In the genomic region with DNA sequence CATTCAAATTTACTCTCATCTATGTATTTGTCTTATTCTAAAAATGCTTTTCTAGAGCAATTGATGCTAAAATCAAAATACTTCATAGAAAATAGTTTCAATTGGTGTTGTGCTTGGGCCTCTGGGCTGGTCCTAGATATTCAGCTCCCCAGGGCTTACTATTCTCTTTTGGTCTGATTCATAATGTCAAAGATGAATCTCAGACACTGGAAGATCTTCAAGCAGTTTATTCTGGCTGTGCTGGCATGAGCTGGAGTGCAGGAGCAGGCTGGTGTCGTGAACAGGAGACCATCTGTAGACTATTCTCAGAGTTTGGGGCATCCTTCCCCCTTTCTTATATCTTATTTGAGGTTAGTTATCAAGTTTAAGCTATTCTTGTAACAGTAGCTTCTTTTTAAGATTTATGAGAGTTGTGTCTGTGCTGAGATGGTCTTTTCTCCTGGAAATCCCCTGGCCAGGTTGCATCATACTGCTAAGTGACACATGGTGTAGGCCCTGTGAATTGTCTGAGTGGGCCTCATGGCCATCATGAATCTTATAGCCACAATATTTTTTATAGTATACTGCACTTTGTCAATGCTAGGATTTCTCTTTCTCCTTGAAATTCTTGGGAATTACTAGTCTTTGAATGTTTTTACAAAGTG, we compare ENCODE assay signal across 20 cellular contexts.
DNase-seq lines count a peak whose midpoint lies in the region; ATAC-seq and TF ChIP-seq lines count a peak whose summit lies in the region.
"Had no signal": no experiment of that assay in that cellular context is flagged by ENCODE, and none has a peak within 500 bp of the region (broad histone marks: within the 10 kb centered on the region; RNA-seq: fewer than 3 reads in every experiment).

No MANE protein-coding gene starts in this region.

- peak; percentile 0 for DNase-seq in SK-MEL-5 (ENCODE audit: low read depth, low spot score)
- DNase-seq in omental fat pad (ENCODE audit: low spot score), result no peak
- DNase-seq in NCI-H2171 treated with DMSO at 0.1 percent for 48 hours (lab: John Stamatoyannopoulos, UW), result no peak
- DNase-seq in prostate gland (ENCODE audit: low spot score), result no peak
- DNase-seq: activated CD4-positive, alpha-beta T cell treated with anti-CD3 and anti-CD28 coated beads, Interleukin-2, amount 10 ng/mL, durations not matched to agents 24 days and 14 days; activated naive CD4-positive, alpha-beta T cell; EL; endodermal cell; Kasumi-1; naive thymus-derived CD4-positive, alpha-beta T cell; NCI-H1417; stimulated activated CD8-positive, alpha-beta memory T cell treated with anti-CD3 and anti-CD28 coated beads, Interleukin-4, amount 100 ng/mL, for 48 hours had no signal

- H3K27me3 ChIP-seq in prostate gland (replicated peaks; ENCODE audit: insufficient read depth), result no peaks in the 10 kb centered on the region
- H3K27me3 ChIP-seq: ascending aorta, suprapubic skin had no signal

- no peak for TF ChIP-seq CTCF in omental fat pad (IDR thresholded peaks at IDR 0.05)
- TF ChIP-seq CTCF in prostate gland (IDR thresholded peaks at IDR 0.05), result no peak

- in situ Hi-C loops in SK-MEL-5 (cut with HindIII; ENCODE audit: low pct_unique_long_range_greater_than_20kb, low sequenced_read_pairs), result no loop called here

- no peak for TF ChIP-seq POLR2A in prostate gland (IDR thresholded peaks at IDR 0.05)

- H3K4me3 ChIP-seq in mesodermal cell (ENCODE audit: extremely low read depth, insufficient read depth, low read length, poor library complexity, severe bottlenecking), result no peak overlapping the region
- no peak overlapping the region for H3K4me3 ChIP-seq in prostate gland
- H3K4me3 ChIP-seq: ascending aorta, lung, skin epidermis, suprapubic skin had no signal

- H3K9me3 ChIP-seq in mesodermal cell (ENCODE audit: control insufficient read depth, low read length), result no peaks in the 10 kb centered on the region
- no peaks in the 10 kb centered on the region for H3K9me3 ChIP-seq in prostate gland
- H3K9me3 ChIP-seq: ascending aorta, suprapubic skin had no signal

- intact Hi-C loops in prostate gland (cut with DNase I), result no loop called here

- WGBS in mesodermal cell (ENCODE audit: insufficient coverage in 2 of 2), 2 experiments, result 100% methylated on average over 1 of the region's 1 CpG; no CpG with 5 or more reads in 1 of the 2 experiments
- WGBS in prostate gland, result 60% methylated on average over 1 of the region's 1 CpG

- H3K27ac ChIP-seq in mesodermal cell (ENCODE audit: low read depth, low read length, severe bottlenecking) (peak overlapping the region; percentile 23), prostate gland (no peak overlapping the region)
- H3K27ac ChIP-seq: ascending aorta, skin epidermis, suprapubic skin had no signal

- no peaks in the 10 kb centered on the region for H3K4me1 ChIP-seq in mesodermal cell (ENCODE audit: control insufficient read depth, insufficient read depth, low read length, poor library complexity, severe bottlenecking)
- H3K4me1 ChIP-seq in prostate gland (replicated peaks), result no peaks in the 10 kb centered on the region
- H3K4me1 ChIP-seq: ascending aorta, suprapubic skin had no signal

- ATAC-seq in GM19043 (IDR thresholded peaks at IDR 0.05; ENCODE audit: low read depth, unreplicated experiment), result peak; percentile 45
- ATAC-seq in HG02852 (IDR thresholded peaks at IDR 0.05; ENCODE audit: unreplicated experiment), result peak; percentile 69
- ATAC-seq in omental fat pad (ENCODE audit: low FRiP score), result no peak
- ATAC-seq: naive thymus-derived CD4-positive, alpha-beta T cell; SK-N-SH treated with all-trans-retinoic acid at 6 μM for 48 hours had no signal

- H3K36me3 ChIP-seq in mesodermal cell (ENCODE audit: control insufficient read depth, insufficient read depth, low read length), result no peaks in the 10 kb centered on the region
- no peaks in the 10 kb centered on the region for H3K36me3 ChIP-seq in prostate gland
- H3K36me3 ChIP-seq: ascending aorta, suprapubic skin had no signal
